Comparison of ENCODE assay signal across 14 cellular contexts in the genomic region with DNA sequence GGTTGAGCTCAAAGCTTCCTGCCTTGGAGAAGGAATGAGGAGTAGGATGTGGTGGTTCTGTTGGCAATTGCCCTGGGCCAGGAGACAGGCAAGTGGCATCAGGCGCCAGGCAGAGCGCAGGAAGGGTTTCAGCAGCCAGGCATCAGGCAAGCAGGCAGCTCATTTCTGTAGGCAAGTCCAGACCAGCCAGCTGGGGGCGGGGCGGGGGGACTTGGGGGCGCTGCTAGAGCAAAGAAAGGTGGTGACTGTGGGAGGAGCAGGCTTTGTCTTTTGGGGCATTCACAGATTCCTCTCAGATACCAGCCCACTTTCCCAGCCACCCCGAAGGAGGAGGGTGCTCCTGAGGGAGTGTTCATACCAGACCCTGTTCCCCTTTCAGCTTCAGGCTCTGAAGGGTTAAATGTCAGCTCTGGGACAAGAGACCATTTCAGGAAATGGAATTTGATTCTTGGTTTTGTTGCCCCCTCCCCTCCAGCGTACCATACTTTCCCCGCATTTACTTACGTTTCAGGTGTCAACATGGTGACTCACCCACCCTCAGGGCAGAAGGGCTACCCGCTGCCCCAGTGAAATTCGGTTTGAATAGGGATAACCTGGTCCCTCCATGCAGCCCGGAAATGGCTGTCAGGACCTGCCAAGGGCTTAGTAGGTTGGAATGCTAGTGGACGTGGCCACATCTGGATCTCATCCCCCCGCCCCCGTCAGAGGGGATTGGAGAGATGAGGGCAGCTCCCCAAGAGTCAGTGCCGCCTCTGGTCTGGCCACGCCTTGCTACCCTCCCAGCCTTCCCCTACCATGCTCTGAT. TPM values are rescaled to one million over a fixed set of nuclear protein-coding genes. Genes with fewer than 3 reads are reported as not detected.
DNase-seq lines count a peak whose midpoint lies in the region; ATAC-seq and TF ChIP-seq lines count a peak whose summit lies in the region.
"Had no signal": no experiment of that assay in that cellular context is flagged by ENCODE, and none has a peak within 500 bp of the region (broad histone marks: within the 10 kb centered on the region; RNA-seq: fewer than 3 reads in every experiment).

No MANE protein-coding gene starts in this region.

- TF ChIP-seq POLR2A in adrenal gland (IDR thresholded peaks at IDR 0.05) = no peak

- intact Hi-C loops in adrenal gland (cut with DNase I) = no loop called here

- H3K36me3 ChIP-seq in HUES48 (ENCODE audit: control insufficient read depth, insufficient read depth, low read length) = no peaks in the 10 kb centered on the region
- H3K36me3 ChIP-seq in iPS-20b (ENCODE audit: insufficient read depth, low read depth, low read length) = no peaks in the 10 kb centered on the region
- H3K36me3 ChIP-seq in adrenal gland (replicated peaks in 1 of 2) = no peaks in the 10 kb centered on the region
- H3K36me3 ChIP-seq: HAP-1 had no signal

- no peak overlapping the region; the same call in 1 of the 2 replicates for H3K9ac ChIP-seq in HUES48 (ENCODE audit: low read depth, low read length)
- H3K9ac ChIP-seq in iPS-20b (ENCODE audit: low read depth, low read length) = peak overlapping the region; percentile 57; the same call in 1 of the 2 replicates

- 39 to 46% (median 42%) methylated on average over 8 to 17 of the region's 17 CpGs for WGBS in adrenal gland, 4 donors

- H3K4me3 ChIP-seq in HUES48 (ENCODE audit: low read depth, low read length) (peak overlapping the region; percentile 25; the same call in 1 of the 2 replicates), iPS-20b (ENCODE audit: low read length) (peak overlapping the region; percentile 41), adrenal gland (no peak overlapping the region)
- H3K4me3 ChIP-seq: HAP-1 had no signal

- DNase-seq in COR-L47 (lab: John Stamatoyannopoulos, UW) (peak; percentile 15), GM13976 (ENCODE audit: low spot score) (no peak), GDM1 (lab: John Stamatoyannopoulos, UW) (no peak), adrenal gland (no peak)
- no peak for DNase-seq in activated T-cell treated with anti-CD3 and anti-CD28 coated beads, Interleukin-2, amount 50 U/mL, for 48 hours
- DNase-seq: activated CD4-positive, alpha-beta T cell treated with anti-CD3 and anti-CD28 coated beads for 36 hours; effector CD8-positive, alpha-beta T cell; left ventricle myocardium superior; right cardiac atrium had no signal

- ATAC-seq in SK-N-SH treated with all-trans-retinoic acid at 6 μM for 48 hours = peak; percentile 14; the same call in 2 of the 3 replicates
- ATAC-seq: activated CD4-positive, alpha-beta T cell treated with anti-CD3 and anti-CD28 coated beads for 36 hours; activated naive CD4-positive, alpha-beta T cell treated with anti-CD3 and anti-CD28 coated beads, Interleukin-2, amount 50 U/mL, for 72 hours; left ventricle myocardium superior; right cardiac atrium had no signal

- TF ChIP-seq CTCF in GM13976 (IDR thresholded peaks at IDR 0.05; ENCODE audit: borderline replicate concordance, control extremely low read depth, extremely low read depth, insufficient read depth, missing control alignments) (no peak), adrenal gland (IDR thresholded peaks at IDR 0.05) (no peak)

- in situ Hi-C loops in GM13976 (cut with MboI; ENCODE audit: low sequenced_read_pairs, unreplicated experiment) = no loop called here

- H3K9me3 ChIP-seq in HUES48 (ENCODE audit: control insufficient read depth, insufficient read depth, low read length) (no peaks in the 10 kb centered on the region), iPS-20b (ENCODE audit: insufficient read depth, low read depth, low read length) (no peaks in the 10 kb centered on the region), adrenal gland (replicated peaks in 1 of 3) (no peaks in the 10 kb centered on the region)
- H3K9me3 ChIP-seq: HAP-1 had no signal

- H3K27ac ChIP-seq in HUES48 (ENCODE audit: low read depth, low read length) (peak overlapping the region; percentile 80), iPS-20b (ENCODE audit: low read length) (no peak overlapping the region), adrenal gland (peak overlapping the region in 1 of 5 donors; percentile 52)

- H3K4me1 ChIP-seq in HUES48 (ENCODE audit: control insufficient read depth, insufficient read depth, low read length) (peaks cover 21% of the 10 kb centered on the region), iPS-20b (ENCODE audit: insufficient read depth, low read length) (peaks cover 14% of the 10 kb centered on the region), adrenal gland (replicated peaks in 1 of 2) (no peaks in the 10 kb centered on the region)

- H3K27me3 ChIP-seq in HUES48 (ENCODE audit: control insufficient read depth, insufficient read depth, low read length) (no peaks in the 10 kb centered on the region; the same call in 1 of the 2 replicates), iPS-20b (ENCODE audit: insufficient read depth, low read length) (peaks cover 2% of the 10 kb centered on the region; the same call in 1 of the 2 replicates), adrenal gland (peaks cover 4% of the 10 kb centered on the region)

TF ChIP-seq in SK-N-SH treated with all-trans-retinoic acid at 6 μM for 48 hours, 23 proteins besides CTCF, POLR2A, EP300 and RAD21:
- no peak for TF ChIP-seq ARNTL (CRISPR knock-in tag; IDR thresholded peaks at IDR 0.05; ENCODE audit: borderline replicate concordance, low read depth)

RNA-seq across cellular contexts. Expression of gene NGFR, which starts 13.2 kb away (rescaled TPM):
- 10 to 100 TPM; 15.8 to 77.8 (median 29.5) TPM for total RNA-seq in adrenal gland
- 10 to 100 TPM; 14.0 to 25.5 (median 21.8) TPM for polyA plus RNA-seq in adrenal gland
- total RNA-seq: activated naive CD4-positive, alpha-beta T cell treated with anti-CD3 and anti-CD28 coated beads, Interleukin-2, amount 50 U/mL, for 72 hours had no signal

Comparison
In these comparisons a context has a peak if more than half of its experiments do, and no peak if none do; other contexts are left out.
1. H3K4me3 ChIP-seq: peak in HUES48 (single experiment) and iPS-20b (single experiment); none in adrenal gland (0 of 4).